1 cellular context compared by ENCODE assay signal in the genomic region with DNA sequence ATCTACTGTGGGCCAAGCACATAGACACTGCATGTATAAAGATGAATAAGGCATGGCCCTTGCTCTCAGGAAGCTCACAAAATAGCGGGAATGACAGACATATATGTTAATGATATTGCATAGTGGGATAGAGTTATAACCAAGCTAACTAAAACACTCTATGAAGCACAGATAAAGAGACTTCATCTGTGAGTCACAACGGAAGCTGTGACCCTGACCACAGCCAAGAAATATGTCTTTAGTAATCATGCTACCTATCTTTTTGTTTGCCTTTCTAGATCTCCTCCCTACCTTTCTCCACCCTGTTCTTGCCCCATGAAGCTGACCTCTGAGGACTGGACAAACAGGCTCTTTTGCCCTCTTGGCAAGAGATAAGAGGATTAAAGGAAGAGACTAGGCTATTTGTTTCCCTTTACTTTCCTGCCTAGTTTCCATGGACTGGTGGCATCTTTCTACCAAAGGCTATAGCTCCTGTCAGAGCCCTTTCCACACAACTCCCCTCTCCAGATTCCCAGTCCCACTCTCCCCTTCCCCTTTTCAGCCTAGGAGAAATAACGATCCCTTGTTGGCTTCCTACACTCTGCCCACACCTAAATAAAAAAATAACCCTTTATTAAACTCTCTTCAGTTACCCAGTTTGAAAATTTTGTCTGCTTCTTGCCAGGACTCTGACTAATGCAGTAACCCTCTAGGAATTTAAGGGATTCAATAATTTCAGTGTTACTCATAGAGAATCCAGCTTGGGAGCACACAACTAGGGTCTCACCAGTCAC.
TF ChIP-seq lines count a peak whose summit lies in the region.

No MANE protein-coding gene starts in this region.

TF ChIP-seq in endothelial cell of umbilical vein, 7 proteins besides CTCF, POLR2A, EP300 and RAD21:
- TF ChIP-seq FOS (IDR thresholded peaks at IDR 0.05; ENCODE audit: borderline replicate concordance, insufficient read depth, low read length) = peak; percentile 55
- TF ChIP-seq POLR2AphosphoS5 (IDR thresholded peaks at IDR 0.05; ENCODE audit: insufficient read depth, low read depth, low read length) = peak; percentile 54
- TF ChIP-seq GATA2 (IDR thresholded peaks at IDR 0.05; ENCODE audit: insufficient read depth, insufficient read length, low read depth, low read length) = peak; percentile 95
- TF ChIP-seq MYC (IDR thresholded peaks at IDR 0.05; ENCODE audit: low read depth, low read length) = no peak
- TF ChIP-seq JUN (IDR thresholded peaks at IDR 0.05; ENCODE audit: borderline replicate concordance, insufficient read depth, insufficient read length, low read depth) = peak; percentile 43
- TF ChIP-seq, protein P1, sequence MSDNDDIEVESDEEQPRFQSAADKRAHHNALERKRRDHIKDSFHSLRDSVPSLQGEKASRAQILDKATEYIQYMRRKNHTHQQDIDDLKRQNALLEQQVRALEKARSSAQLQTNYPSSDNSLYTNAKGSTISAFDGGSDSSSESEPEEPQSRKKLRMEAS (IDR thresholded peaks at IDR 0.05; ENCODE audit: insufficient read depth, insufficient read length) = no peak
- no peak for TF ChIP-seq EZH2 (IDR thresholded peaks at IDR 0.05; ENCODE audit: borderline replicate concordance, low read depth, low read length, severe bottlenecking)
